Comparison of ENCODE assay signal across 27 cellular contexts in the genomic region with DNA sequence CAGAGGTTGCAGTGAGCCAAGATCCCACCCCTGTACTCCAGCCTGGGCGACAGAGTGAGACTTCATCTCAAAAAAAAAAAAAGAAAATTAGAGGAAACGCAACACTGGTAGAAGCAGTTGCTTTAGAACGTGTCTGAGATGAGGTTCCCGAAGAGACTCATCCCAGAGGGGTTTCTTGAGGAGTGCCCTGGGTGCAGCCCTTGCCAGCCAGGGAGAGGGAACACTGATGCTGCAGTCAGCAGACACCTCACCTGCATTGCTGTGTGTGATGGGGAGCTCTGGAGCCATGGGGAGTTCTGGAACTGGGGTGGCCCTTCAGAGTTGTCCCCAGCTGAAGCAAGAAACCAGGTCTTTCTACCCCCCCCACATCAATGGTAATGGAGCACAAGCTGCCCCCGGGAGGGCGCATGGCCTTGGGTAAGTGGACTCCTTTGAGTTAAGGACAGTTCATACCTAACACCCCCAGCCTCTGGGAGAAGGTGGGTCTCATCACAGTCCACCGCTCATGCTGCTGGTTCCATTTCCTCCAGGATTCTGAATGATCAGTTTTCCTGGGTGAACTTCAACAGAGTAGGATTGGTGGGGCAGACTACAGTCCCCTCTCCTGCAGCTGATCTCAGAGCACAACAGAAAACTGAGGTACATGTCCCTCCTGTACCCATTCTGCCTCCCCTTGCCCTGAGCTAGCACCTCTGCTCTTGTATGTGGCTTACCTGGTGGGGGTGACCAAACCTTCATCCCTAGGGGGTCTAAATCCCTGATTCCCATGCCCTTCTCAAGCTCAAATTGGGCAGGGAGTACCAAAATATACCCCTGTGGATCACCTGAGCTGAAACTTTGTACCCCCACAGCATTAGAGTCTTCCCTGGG. TPM values are rescaled to one million over a fixed set of nuclear protein-coding genes. Genes with fewer than 3 reads are reported as not detected.
DNase-seq lines count a peak whose midpoint lies in the region; ATAC-seq, FAIRE-seq and TF ChIP-seq lines count a peak whose summit lies in the region.
"Had no signal": no experiment of that assay in that cellular context is flagged by ENCODE, and none has a peak within 500 bp of the region (broad histone marks: within the 10 kb centered on the region; RNA-seq: fewer than 3 reads in every experiment).

No MANE protein-coding gene starts in this region.

- TF ChIP-seq RAD21 in HepG2 (CRISPR knock-in tag; IDR thresholded peaks at IDR 0.05): no peak

- H3K4me2 ChIP-seq in GM23338: no peak overlapping the region
- peak overlapping the region; percentile 73; the same call in 1 of the 2 replicates for H3K4me2 ChIP-seq in HepG2 (ENCODE audit: low read depth, low read length)
- H3K4me2 ChIP-seq: BLaER1, PC-9 had no signal

- in situ Hi-C loops in HepG2 (cut with HindIII; ENCODE audit: extremely low pct_ligation_motif_present, low pct_unique_long_range_greater_than_20kb): no loop called here

- ATAC-seq in GM23338: no peak; the same call in 2 of the 3 replicates
- ATAC-seq in HepG2: no peak; the same call in 2 of the 3 replicates
- ATAC-seq in GM21423 (IDR thresholded peaks at IDR 0.05; ENCODE audit: unreplicated experiment): no peak

- intact Hi-C loops in HepG2 (cut with micrococcal nuclease; ENCODE audit: unreplicated experiment): no loop called here

- TF ChIP-seq EP300 in HepG2 (IDR thresholded peaks at IDR 0.05; ENCODE audit: low read depth in 2 of 2, low read length in 2 of 2) (no peak), HepG2 (CRISPR knock-in tag; IDR thresholded peaks at IDR 0.05; ENCODE audit: borderline replicate concordance) (no peak)

- TF ChIP-seq POLR2A in HepG2 (IDR thresholded peaks at IDR 0.05; ENCODE audit: insufficient read depth in 1 of 2, low read depth in 2 of 2, low read length in 2 of 2): no peak

- H3F3A ChIP-seq in GM23338 (replicated peaks; ENCODE audit: low read depth): peaks cover 68% of the 10 kb centered on the region

- H3K27me3 Mint-ChIP-seq in GM23338 (ENCODE audit: insufficient read depth, low read depth, poor library complexity) (peaks cover 44% of the 10 kb centered on the region), osteocyte (ENCODE audit: unreplicated experiment) (peaks cover 35% of the 10 kb centered on the region)

- H4K20me1 ChIP-seq in GM23338 (replicated peaks; ENCODE audit: insufficient read depth) (peaks cover 21% of the 10 kb centered on the region; the same call in 1 of the 2 replicates), HepG2 (ENCODE audit: insufficient read depth, low read length) (no peaks in the 10 kb centered on the region)
- H4K20me1 ChIP-seq: BLaER1 had no signal

- H2AFZ ChIP-seq in GM23338 (no peak overlapping the region), HepG2 (ENCODE audit: low read length) (no peak overlapping the region)
- H2AFZ ChIP-seq: GM23248, PC-9 had no signal

- H3K79me2 ChIP-seq in GM23338 (replicated peaks; ENCODE audit: insufficient read depth) (peaks cover 19% of the 10 kb centered on the region), HepG2 (ENCODE audit: insufficient read depth, low read length) (no peaks in the 10 kb centered on the region)

- H3K9me2 ChIP-seq in GM23338 (ENCODE audit: insufficient read depth): no peaks in the 10 kb centered on the region

- H3K9me3 ChIP-seq in HepG2 (ENCODE audit: low read length): no peaks in the 10 kb centered on the region
- H3K9me3 ChIP-seq in WERI-Rb-1 (ENCODE audit: severe bottlenecking): no peaks in the 10 kb centered on the region
- H3K9me3 ChIP-seq: BLaER1, MG63, SJSA1 had no signal

- H3K36me3 ChIP-seq in GM23338 (ENCODE audit: insufficient read depth): peaks cover 76% of the 10 kb centered on the region
- H3K36me3 ChIP-seq in HepG2 (replicated peaks in 1 of 2; ENCODE audit: control insufficient read depth in 1 of 2, insufficient read depth in 2 of 2, low read length in 2 of 2): no peaks in the 10 kb centered on the region
- H3K36me3 ChIP-seq in WERI-Rb-1: no peaks in the 10 kb centered on the region
- H3K36me3 ChIP-seq: BLaER1, MG63, SJSA1 had no signal

- peaks cover 32% of the 10 kb centered on the region for H3K4me1 ChIP-seq in GM23338 (ENCODE audit: insufficient read depth)
- H3K4me1 ChIP-seq in HepG2 (ENCODE audit: insufficient read depth, low read length): peaks cover 68% of the 10 kb centered on the region
- H3K4me1 ChIP-seq: BLaER1 had no signal

- H3K27ac Mint-ChIP-seq in GM23338: no peak overlapping the region
- no peak overlapping the region for H3K27ac Mint-ChIP-seq in osteocyte (ENCODE audit: unreplicated experiment)
- H3K27ac Mint-ChIP-seq: CD4-positive, CD25-positive, alpha-beta regulatory T cell had no signal

- H3K9me3 Mint-ChIP-seq in GM23338 (peaks cover 77% of the 10 kb centered on the region), osteocyte (ENCODE audit: unreplicated experiment) (no peaks in the 10 kb centered on the region)

- H3K9ac ChIP-seq in HepG2 (ENCODE audit: insufficient read depth, low read depth, low read length): no peak overlapping the region
- H3K9ac ChIP-seq: BLaER1, GM23248 had no signal

- DNase-seq in GM23338 (ENCODE audit: low spot score): no peak
- no peak for DNase-seq in HepG2 (ENCODE audit: low spot score)
- peak; percentile 57 for DNase-seq in osteocyte (ENCODE audit: extremely low spot score, unreplicated experiment)
- no peak for DNase-seq in T1000 (lab: John Stamatoyannopoulos, UW)
- no peak for DNase-seq in WERI-Rb-1
- DNase-seq: CD4-positive, CD25-positive, alpha-beta regulatory T cell; EL; GDM1; GM23248; HCEC 1CT; IMR-90; KG1; MG63; NCI-H1694; NCI-H2029 treated with DMSO at 0.1 percent for 48 hours; NCI-H446 treated with DMSO at 0.1 percent for 48 hours; NCI-H526 treated with DMSO at 0.1 percent for 48 hours; PC-9; Right ventricle myocardium superior had no signal

- H3K27me3 ChIP-seq in GM23338 (ENCODE audit: insufficient read depth) (no peaks in the 10 kb centered on the region), HepG2 (ENCODE audit: control insufficient read depth in 1 of 2, insufficient read depth in 2 of 2, low read length in 2 of 2) (no peaks in the 10 kb centered on the region), WERI-Rb-1 (ENCODE audit: insufficient read depth, low read depth, severe bottlenecking) (no peaks in the 10 kb centered on the region)
- H3K27me3 ChIP-seq: BLaER1, MG63, SJSA1 had no signal

- TF ChIP-seq CTCF in 22Rv1 (IDR thresholded peaks at IDR 0.05) (no peak), GM23338 (conservative IDR thresholded peaks at IDR 0.05; ENCODE audit: low read depth in 2 of 2) (no peak), HepG2 (CRISPR knock-in tag; IDR thresholded peaks at IDR 0.05) (no peak), osteocyte (IDR thresholded peaks at IDR 0.05) (no peak), WERI-Rb-1 (IDR thresholded peaks at IDR 0.05; ENCODE audit: low read depth, low read length) (no peak)

- no peak for FAIRE-seq in HepG2 (lab: Jason Lieb, UNC)
- FAIRE-seq: GM12891 had no signal

- no peak overlapping the region for H3K4me3 ChIP-seq in GM23338
- peak overlapping the region in 1 of 3 experiments; percentile 10; a peak in 1 of 6 replicates for H3K4me3 ChIP-seq in HepG2 (replicated peaks in 1 of 3; ENCODE audit: insufficient read depth in 1 of 3, low read depth in 2 of 3, low read length in 3 of 3)
- no peak overlapping the region for H3K4me3 ChIP-seq in WERI-Rb-1 (ENCODE audit: low read depth, low read length)
- H3K4me3 ChIP-seq: BLaER1, GM23248, MG63, PC-9, SJSA1 had no signal

- CTCF ChIA-PET in HepG2 (lab: Yijun Ruan, JAX; ENCODE audit: low intra/inter-chr PET ratio, low total read pairs): no interaction called here

- H3K4me3 Mint-ChIP-seq in GM23338 (no peak overlapping the region), osteocyte (ENCODE audit: unreplicated experiment) (no peak overlapping the region)
- H3K4me3 Mint-ChIP-seq: CD4-positive, CD25-positive, alpha-beta regulatory T cell had no signal

- POLR2A ChIA-PET in HepG2 (lab: Yijun Ruan, JAX): interaction anchor here (1.9 to 4.8 kb wide), 2 partner anchors 18 to 26 kb away, joined by 5 to 50 read pairs; no protein-coding TSS in a partner anchor

- WGBS in HepG2 (ENCODE audit: low lambda C conversion rate): 90% methylated on average over 4 of the region's 7 CpGs

- H3K4me1 Mint-ChIP-seq in GM23338: peaks cover 47% of the 10 kb centered on the region
- H3K4me1 Mint-ChIP-seq in osteocyte (ENCODE audit: unreplicated experiment): no peaks in the 10 kb centered on the region
- H3K4me1 Mint-ChIP-seq: CD4-positive, CD25-positive, alpha-beta regulatory T cell had no signal

- H3K27ac ChIP-seq in 22Rv1 (peak overlapping the region; percentile 54; the same call in 1 of the 2 replicates), GM23338 (ENCODE audit: low read depth) (peak overlapping the region; percentile 58), HepG2 (ENCODE audit: extremely low read length, insufficient read depth, low read length) (peak overlapping the region; percentile 79), WERI-Rb-1 (no peak overlapping the region)
- H3K27ac ChIP-seq: BLaER1, GM23248, PC-9, SJSA1 had no signal

- H3K36me3 Mint-ChIP-seq in GM23338 (ENCODE audit: low read depth) (peaks cover 100% of the 10 kb centered on the region), osteocyte (ENCODE audit: unreplicated experiment) (no peaks in the 10 kb centered on the region)
- H3K36me3 Mint-ChIP-seq: CD4-positive, CD25-positive, alpha-beta regulatory T cell had no signal

- no TSS peak for BruUV-seq in HepG2 (replicated peaks; lab: Mats Ljungman, UMichigan)

RNA-seq across cellular contexts. Expression of a gene that starts 18.7 kb away (rescaled TPM):
- total RNA-seq in GM23338 (2014; rRNA removed; shearing (Covaris generic)): 5.5 and 7.1 TPM in 2 replicates
- polyA plus RNA-seq in GM23338 (2016; fragmentation: Nextera tagmentation; extraction: Ambion mirVana) (4.0 and 6.5 TPM in 2 replicates), HepG2 (2011; rRNA removed) (0.51 and 0.58 TPM in 2 replicates)
- total RNA-seq in HepG2 (2016; rRNA removed; fragmentation: Illumina TruSeq; extraction: Trizol) (0.27 and 0.48 TPM in 2 replicates), osteocyte (1.2 and 1.5 TPM in 2 replicates)
- 0.10 TPM in 1 of 2 replicates, not detected in the other for total RNA-seq in HepG2 (2016; cell fraction: cytosol; rRNA removed; fragmentation: Illumina TruSeq; extraction: Trizol; ENCODE audit: low read depth)
- 0.32 and 0.37 TPM in 2 replicates for total RNA-seq in HepG2 (2016; cell fraction: insoluble cytoplasmic fraction; rRNA removed; fragmentation: Illumina TruSeq; extraction: Trizol)
- 0.22 and 0.48 TPM in 2 replicates for total RNA-seq in HepG2 (2016; cell fraction: membrane; rRNA removed; fragmentation: Illumina TruSeq; extraction: Trizol)
- total RNA-seq in HepG2 (2016; cell fraction: nucleus; rRNA removed; fragmentation: Illumina TruSeq; extraction: Trizol): 0.12 and 0.44 TPM in 2 replicates
- 0.31 and 0.54 TPM in 2 replicates for polyA plus RNA-seq in HepG2 (2011; cell fraction: cytosol; rRNA removed)
- polyA plus RNA-seq in HepG2 (2011; cell fraction: nucleus; rRNA removed): 0.16 and 0.64 TPM in 2 replicates
- 0.71 and 0.87 TPM in 2 replicates for polyA plus RNA-seq in HepG2 (2012)
- 0.11 and 0.24 TPM in 2 replicates for polyA plus RNA-seq in HepG2 (2016; cell fraction: cytosol; fragmentation: Illumina TruSeq; extraction: Trizol; ENCODE audit: low read depth)
- polyA plus RNA-seq in HepG2 (2016; cell fraction: insoluble cytoplasmic fraction; fragmentation: Illumina TruSeq; extraction: Trizol; ENCODE audit: low read depth): 0.36 and 0.38 TPM in 2 replicates
- polyA plus RNA-seq in HepG2 (2016; cell fraction: membrane; fragmentation: Illumina TruSeq; extraction: Trizol; ENCODE audit: low read depth): 0.45 and 0.51 TPM in 2 replicates
- polyA plus RNA-seq in HepG2 (2016; cell fraction: nucleus; fragmentation: Illumina TruSeq; extraction: Trizol; ENCODE audit: insufficient read depth, low read depth): 0.20 and 0.27 TPM in 2 replicates
- polyA minus RNA-seq in HepG2 (2011; rRNA and poly(A)+ RNA removed; ENCODE audit: low replicate concordance): 0.88 TPM in 1 of 2 replicates, not detected in the other
- polyA minus RNA-seq in HepG2 (2011; cell fraction: cytosol; rRNA and poly(A)+ RNA removed): 0.30 and 2.1 TPM in 2 replicates
- polyA minus RNA-seq in HepG2 (2011; cell fraction: nucleus; rRNA and poly(A)+ RNA removed): 1.3 and 1.7 TPM in 2 replicates
- total RNA-seq: A172 had no signal

RNA-seq across cellular contexts. Expression of a gene that starts 27.5 kb away (rescaled TPM):
- not detected in 2 replicates for total RNA-seq in GM23338 (2014; rRNA removed; shearing (Covaris generic))
- polyA plus RNA-seq in GM23338 (2016; fragmentation: Nextera tagmentation; extraction: Ambion mirVana): 0.18 TPM in 1 of 2 replicates, not detected in the other
- total RNA-seq in HepG2 (2016; rRNA removed; fragmentation: Illumina TruSeq; extraction: Trizol): not detected in 2 replicates
- total RNA-seq in HepG2 (2016; cell fraction: cytosol; rRNA removed; fragmentation: Illumina TruSeq; extraction: Trizol; ENCODE audit: low read depth): not detected in 2 replicates
- not detected in 2 replicates for total RNA-seq in HepG2 (2016; cell fraction: insoluble cytoplasmic fraction; rRNA removed; fragmentation: Illumina TruSeq; extraction: Trizol)
- total RNA-seq in HepG2 (2016; cell fraction: membrane; rRNA removed; fragmentation: Illumina TruSeq; extraction: Trizol): not detected in 2 replicates
- not detected in 2 replicates for total RNA-seq in HepG2 (2016; cell fraction: nucleus; rRNA removed; fragmentation: Illumina TruSeq; extraction: Trizol)
- polyA plus RNA-seq in HepG2 (2011; rRNA removed): not detected in 2 replicates
- not detected in 2 replicates for polyA plus RNA-seq in HepG2 (2011; cell fraction: cytosol; rRNA removed)
- polyA plus RNA-seq in HepG2 (2011; cell fraction: nucleus; rRNA removed): not detected in 2 replicates
- not detected in 2 replicates for polyA plus RNA-seq in HepG2 (2012)
- polyA plus RNA-seq in HepG2 (2016; cell fraction: cytosol; fragmentation: Illumina TruSeq; extraction: Trizol; ENCODE audit: low read depth): not detected in 2 replicates
- not detected in 2 replicates for polyA plus RNA-seq in HepG2 (2016; cell fraction: insoluble cytoplasmic fraction; fragmentation: Illumina TruSeq; extraction: Trizol; ENCODE audit: low read depth)
- polyA plus RNA-seq in HepG2 (2016; cell fraction: membrane; fragmentation: Illumina TruSeq; extraction: Trizol; ENCODE audit: low read depth): not detected in 2 replicates
- polyA plus RNA-seq in HepG2 (2016; cell fraction: nucleus; fragmentation: Illumina TruSeq; extraction: Trizol; ENCODE audit: insufficient read depth, low read depth): not detected in 2 replicates
- not detected in 2 replicates for polyA minus RNA-seq in HepG2 (2011; rRNA and poly(A)+ RNA removed; ENCODE audit: low replicate concordance)
- polyA minus RNA-seq in HepG2 (2011; cell fraction: cytosol; rRNA and poly(A)+ RNA removed): not detected in 2 replicates
- polyA minus RNA-seq in HepG2 (2011; cell fraction: nucleus; rRNA and poly(A)+ RNA removed): not detected in 2 replicates
- not detected in 2 replicates for total RNA-seq in osteocyte
- total RNA-seq: A172; CD4-positive, CD25-positive, alpha-beta regulatory T cell; GM23248; IMR-90; PC-9; Right ventricle myocardium superior; RPMI7951; SJSA1 had no signal
- polyA plus RNA-seq: AG04450; CD4-positive, CD25-positive, alpha-beta regulatory T cell; GM23248; IMR-90 had no signal
